ENCODE assay signal across 12 cellular contexts in the genomic region with DNA sequence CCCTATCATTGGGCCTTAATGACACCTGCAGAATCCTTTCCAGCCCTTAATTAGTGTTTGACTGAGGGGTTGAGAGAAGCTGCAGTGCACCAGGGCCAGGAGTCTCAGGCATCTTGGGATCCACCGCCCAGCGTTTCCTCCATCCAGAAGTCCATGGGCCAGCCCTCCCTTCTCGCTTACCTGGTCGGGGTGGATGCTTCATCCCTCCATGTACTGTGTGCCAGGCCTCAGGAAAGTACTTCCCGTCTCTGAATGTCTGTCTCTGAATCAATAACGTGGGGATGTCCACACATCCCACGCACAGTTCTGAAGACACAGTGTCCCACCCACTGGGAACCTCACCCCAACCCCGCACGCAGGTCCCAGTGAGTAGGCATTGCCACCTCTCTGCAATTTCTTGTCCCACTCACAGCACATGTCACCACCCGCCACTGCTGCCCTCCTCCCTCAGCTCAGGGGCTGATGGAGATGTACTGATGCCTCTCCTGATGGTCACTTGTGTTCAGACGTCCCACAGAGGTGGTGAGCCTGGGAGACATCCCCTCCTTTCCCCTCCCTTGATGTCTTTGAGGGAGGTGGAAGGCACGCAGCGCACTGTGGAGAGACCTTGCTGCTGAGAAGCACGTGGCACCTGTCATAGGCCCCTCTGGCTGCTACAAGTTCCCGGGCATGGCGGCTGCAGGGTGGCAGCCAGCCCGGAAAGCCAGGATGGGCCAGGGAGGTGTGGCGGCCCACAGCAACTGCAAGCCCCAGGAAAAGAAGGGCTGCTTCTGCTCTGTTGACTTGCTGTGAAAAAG. TPM values are rescaled to one million over a fixed set of nuclear protein-coding genes. Genes with fewer than 3 reads are reported as not detected.
DNase-seq lines count a peak whose midpoint lies in the region; ATAC-seq and TF ChIP-seq lines count a peak whose summit lies in the region.
"Had no signal": no experiment of that assay in that cellular context is flagged by ENCODE, and none has a peak within 500 bp of the region (broad histone marks: within the 10 kb centered on the region; RNA-seq: fewer than 3 reads in every experiment).

No MANE protein-coding gene starts in this region.

- no peak for DNase-seq in MCF 10A (ENCODE audit: unreplicated experiment)
- DNase-seq in mammary epithelial cell, result no peak
- DNase-seq in memory B cell (ENCODE audit: low spot score in 2 of 2), result peak in 1 of 2 donors; percentile 12
- DNase-seq in type B pancreatic cell (ENCODE audit: extremely low spot score, unreplicated experiment), result no peak
- no peak for DNase-seq in occipital lobe (lab: John Stamatoyannopoulos, UW)
- DNase-seq in NCI-H1105 (lab: John Stamatoyannopoulos, UW), result no peak
- DNase-seq in activated T-cell treated with anti-CD3 and anti-CD28 coated beads for 4 hours, result no peak
- DNase-seq: activated CD4-positive, alpha-beta T cell treated with anti-CD3 and anti-CD28 coated beads, Interleukin-2, amount 10 ng/mL, durations not matched to agents 7 days and 5 days; NCI-H146 had no signal

- TF ChIP-seq CTCF in MCF 10A (IDR thresholded peaks at IDR 0.05; ENCODE audit: unreplicated experiment) (no peak), mammary epithelial cell (conservative IDR thresholded peaks at IDR 0.05 in 1 of 2, IDR thresholded peaks at IDR 0.05 in 1 of 2; ENCODE audit: extremely low read depth in 1 of 2, insufficient read depth in 1 of 2, low read depth in 1 of 2, low read length in 2 of 2) (no peak), type B pancreatic cell (conservative IDR thresholded peaks at IDR 0.05) (no peak)

- CTCF ChIA-PET in MCF 10A (lab: Yijun Ruan, JAX), result no interaction called here
- CTCF ChIA-PET in mammary epithelial cell (lab: Charles Lee; ENCODE audit: low non-redundant PET), result no interaction called here

- 86% methylated on average over 15 of the region's 18 CpGs for WGBS in mammary epithelial cell (ENCODE audit: low coverage, missing lambda C conversion rate)

- H3K4me2 ChIP-seq in mammary epithelial cell (ENCODE audit: insufficient read depth, low read depth, low read length), result no peak overlapping the region

- H3K4me1 Mint-ChIP-seq in MCF 10A (ENCODE audit: insufficient read depth, unreplicated experiment) (peaks cover 5% of the 10 kb centered on the region), memory B cell (peaks cover 14% of the 10 kb centered on the region), type B pancreatic cell (ENCODE audit: unreplicated experiment) (no peaks in the 10 kb centered on the region)
- no peaks in the 10 kb centered on the region for H3K4me1 Mint-ChIP-seq in activated T-helper 17 cell treated with anti-CD3 and anti-CD28 coated beads, Interleukin-2, amount 50 U/mL, for 72 hours

- no peak overlapping the region for H3K9ac ChIP-seq in mammary epithelial cell (ENCODE audit: insufficient read depth, low read length)
- H3K9ac ChIP-seq: BLaER1 treated with 17β-estradiol and CSF1 and Interleukin-3, amounts not matched to agents 10 nM and 100 nM had no signal

- in situ Hi-C loops in mammary epithelial cell (cut with MboI; ENCODE audit: low sequenced_read_pairs in 2 of 2), result no loop called here

- H3K36me3 Mint-ChIP-seq in MCF 10A (ENCODE audit: insufficient read depth, unreplicated experiment), result peaks cover 20% of the 10 kb centered on the region
- peaks cover 11% of the 10 kb centered on the region for H3K36me3 Mint-ChIP-seq in activated T-helper 17 cell treated with anti-CD3 and anti-CD28 coated beads, Interleukin-2, amount 50 U/mL, for 72 hours (ENCODE audit: low read depth)
- peaks cover 5% of the 10 kb centered on the region for H3K36me3 Mint-ChIP-seq in memory B cell
- peaks cover 3% of the 10 kb centered on the region for H3K36me3 Mint-ChIP-seq in type B pancreatic cell

- H3K9me3 ChIP-seq in mammary epithelial cell (replicated peaks; ENCODE audit: insufficient read depth, low read length), result no peaks in the 10 kb centered on the region
- H3K9me3 ChIP-seq: BLaER1 treated with 17β-estradiol and CSF1 and Interleukin-3, amounts not matched to agents 10 nM and 100 nM had no signal

- intact Hi-C loops in MCF 10A (cut with micrococcal nuclease), result no loop called here
- intact Hi-C loops in mammary epithelial cell (cut with micrococcal nuclease), result loop anchor here (5.0 kb wide), 2 partner anchors 111 to 301 kb away; no protein-coding TSS in a partner anchor

- peaks cover 22% of the 10 kb centered on the region for H3K4me1 ChIP-seq in mammary epithelial cell (ENCODE audit: insufficient read depth, low read length)

- H3K4me3 Mint-ChIP-seq in MCF 10A (ENCODE audit: unreplicated experiment) (peak overlapping the region; percentile 71), memory B cell (peak overlapping the region; percentile 24), type B pancreatic cell (peak overlapping the region; percentile 28)
- H3K4me3 Mint-ChIP-seq in activated T-helper 17 cell treated with anti-CD3 and anti-CD28 coated beads, Interleukin-2, amount 50 U/mL, for 72 hours, result peak overlapping the region; percentile 82

- no TSS peak for BruUV-seq in MCF 10A (replicated peaks; lab: Mats Ljungman, UMichigan)
- BruUV-seq in mammary epithelial cell (replicated peaks; lab: Mats Ljungman, UMichigan), result no TSS peak

- H4K20me1 ChIP-seq in mammary epithelial cell (ENCODE audit: insufficient read depth, low read length), result no peaks in the 10 kb centered on the region

- POLR2A ChIA-PET in MCF 10A (lab: Yijun Ruan, JAX), result interaction anchor here (1.0 to 2.7 kb wide), 2 partner anchors 8 to 160 kb away, joined by 3 to 15 read pairs; no protein-coding TSS in a partner anchor

- ATAC-seq in activated T-helper 17 cell treated with anti-CD3 and anti-CD28 coated beads, Interleukin-2, amount 50 U/mL, for 72 hours (replicated peaks), result no peak
- no peak for ATAC-seq in memory B cell (ENCODE audit: low read depth)

- no peak overlapping the region for H3K4me3 ChIP-seq in mammary epithelial cell (replicated peaks in 1 of 3; ENCODE audit: insufficient read depth in 1 of 3, low read depth in 2 of 3, low read length in 3 of 3)

- dilution Hi-C loops in mammary epithelial cell (cut with HindIII; ENCODE audit: low sequenced_read_pairs), result no loop called here

- H2AFZ ChIP-seq in mammary epithelial cell (ENCODE audit: low read depth, low read length), result no peak overlapping the region

- H3K9me3 Mint-ChIP-seq in MCF 10A (ENCODE audit: unreplicated experiment), result no peaks in the 10 kb centered on the region
- no peaks in the 10 kb centered on the region for H3K9me3 Mint-ChIP-seq in activated T-helper 17 cell treated with anti-CD3 and anti-CD28 coated beads, Interleukin-2, amount 50 U/mL, for 72 hours
- no peaks in the 10 kb centered on the region for H3K9me3 Mint-ChIP-seq in memory B cell
- no peaks in the 10 kb centered on the region for H3K9me3 Mint-ChIP-seq in type B pancreatic cell
- H3K9me3 Mint-ChIP-seq: activated CD4-positive, alpha-beta T cell treated with anti-CD3 and anti-CD28 coated beads, Interleukin-2, amount 10 ng/mL, durations not matched to agents 7 days and 5 days had no signal

- H3K27me3 ChIP-seq in mammary epithelial cell (ENCODE audit: insufficient read depth, low read length), result no peaks in the 10 kb centered on the region

- no peaks in the 10 kb centered on the region for H3K36me3 ChIP-seq in mammary epithelial cell (ENCODE audit: insufficient read depth, low read length)

- no peak overlapping the region for H3K27ac ChIP-seq in mammary epithelial cell (ENCODE audit: insufficient read depth, low read depth, low read length)
- H3K27ac ChIP-seq: BLaER1 treated with 17β-estradiol and CSF1 and Interleukin-3, amounts not matched to agents 10 nM and 100 nM had no signal

- H3K79me2 ChIP-seq in mammary epithelial cell (ENCODE audit: insufficient read depth, low read length), result peaks cover 7% of the 10 kb centered on the region

- H3K27me3 Mint-ChIP-seq in MCF 10A (ENCODE audit: insufficient read depth, unreplicated experiment), result no peaks in the 10 kb centered on the region
- no peaks in the 10 kb centered on the region for H3K27me3 Mint-ChIP-seq in activated T-helper 17 cell treated with anti-CD3 and anti-CD28 coated beads, Interleukin-2, amount 50 U/mL, for 72 hours
- no peaks in the 10 kb centered on the region for H3K27me3 Mint-ChIP-seq in memory B cell
- peaks cover 7% of the 10 kb centered on the region for H3K27me3 Mint-ChIP-seq in type B pancreatic cell

- H3K27ac Mint-ChIP-seq in MCF 10A (ENCODE audit: low read depth, unreplicated experiment) (no peak overlapping the region), memory B cell (peak overlapping the region; percentile 28), type B pancreatic cell (peak overlapping the region; percentile 23)
- H3K27ac Mint-ChIP-seq in activated T-helper 17 cell treated with anti-CD3 and anti-CD28 coated beads, Interleukin-2, amount 50 U/mL, for 72 hours, result peak overlapping the region; percentile 25
- H3K27ac Mint-ChIP-seq: activated CD4-positive, alpha-beta T cell treated with anti-CD3 and anti-CD28 coated beads, Interleukin-2, amount 10 ng/mL, durations not matched to agents 7 days and 5 days had no signal

RNA-seq across cellular contexts. Expression of a gene that starts 29.5 kb away (rescaled TPM):
- total RNA-seq in MCF 10A (2022) (not detected in 2 replicates), mammary epithelial cell (not detected), type B pancreatic cell (ENCODE audit: low replicate concordance) (not detected in 2 replicates), occipital lobe (not detected)
- polyA plus RNA-seq in mammary epithelial cell, result not detected
- polyA minus RNA-seq in mammary epithelial cell, result not detected
- total RNA-seq in activated T-helper 17 cell treated with anti-CD3 and anti-CD28 coated beads, Interleukin-2, amount 50 U/mL, for 72 hours, result not detected
- total RNA-seq: activated CD4-positive, alpha-beta T cell treated with anti-CD3 and anti-CD28 coated beads, Interleukin-2, amount 10 ng/mL, durations not matched to agents 7 days and 5 days; lung microvascular endothelial cell had no signal

RNA-seq across cellular contexts. Expression of a gene that starts 50.8 kb away (rescaled TPM):
- total RNA-seq in MCF 10A (2022) (38.0 and 44.0 TPM in 2 replicates), mammary epithelial cell (10 to 100 TPM; 24.9 to 41.7 TPM), type B pancreatic cell (ENCODE audit: low replicate concordance) (32.4 and 46.2 TPM in 2 replicates), occipital lobe (59.3 TPM)
- 32.8 TPM for polyA plus RNA-seq in mammary epithelial cell
- polyA minus RNA-seq in mammary epithelial cell, result 35.3 TPM
- total RNA-seq in activated T-helper 17 cell treated with anti-CD3 and anti-CD28 coated beads, Interleukin-2, amount 50 U/mL, for 72 hours, result 10 to 100 TPM; 42.9 to 53.6 TPM

RNA-seq across cellular contexts. Expression of a gene that starts 50.9 kb away (rescaled TPM):
- 34.0 and 43.2 TPM in 2 replicates for total RNA-seq in MCF 10A (2022)
- total RNA-seq in mammary epithelial cell, result 10 to 100 TPM; 20.9 to 24.7 TPM
- polyA plus RNA-seq in mammary epithelial cell, result 21.1 TPM
- polyA minus RNA-seq in mammary epithelial cell, result 26.3 TPM
- total RNA-seq in activated T-helper 17 cell treated with anti-CD3 and anti-CD28 coated beads, Interleukin-2, amount 50 U/mL, for 72 hours, result 10 to 100 TPM; 10.6 to 19.9 TPM
- 23.5 and 25.4 TPM in 2 replicates for total RNA-seq in type B pancreatic cell (ENCODE audit: low replicate concordance)
- total RNA-seq in occipital lobe, result 17.2 TPM

Comparison
In these comparisons a context has a peak if more than half of its experiments do, and no peak if none do; other contexts are left out.
1. H3K4me3 Mint-ChIP-seq: peak in every context shown above with its lines; median percentile 82 in activated T-helper 17 cell treated with anti-CD3 and anti-CD28 coated beads, Interleukin-2, amount 50 U/mL, for 72 hours; 71 in MCF 10A; 28 in type B pancreatic cell; 24 in memory B cell.